ENCODE assay signal across 8 cellular contexts in the genomic region with DNA sequence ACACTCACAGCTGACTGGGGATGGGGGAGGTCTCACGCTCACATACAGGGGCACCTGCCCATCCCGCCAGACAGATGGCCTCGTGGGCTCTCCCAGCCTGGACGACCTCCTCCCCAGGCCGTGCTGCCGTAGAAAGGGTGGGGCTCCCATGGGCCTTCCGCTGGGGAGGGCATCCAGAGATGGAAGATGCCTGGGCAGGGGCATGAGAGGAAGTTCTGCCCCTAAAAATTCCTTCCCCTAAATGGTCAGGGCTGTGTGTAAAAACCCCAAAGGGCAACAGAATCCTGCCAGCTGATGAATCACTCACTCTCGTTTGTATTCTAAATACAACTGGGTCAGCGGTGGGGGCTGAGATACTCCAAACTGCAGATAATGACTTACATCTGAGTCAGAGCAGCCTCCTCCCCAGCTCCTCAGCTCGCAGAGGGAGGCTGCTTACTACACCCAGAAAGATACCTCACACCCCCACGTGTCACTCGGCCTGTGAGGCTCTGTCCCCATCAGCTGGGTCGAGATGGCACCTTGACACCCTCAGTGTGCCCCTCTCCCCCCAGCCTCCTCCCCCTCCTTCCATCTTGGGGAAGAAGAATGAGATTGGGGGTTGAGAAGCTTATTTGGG. TPM values are rescaled to one million over a fixed set of nuclear protein-coding genes. Genes with fewer than 3 reads are reported as not detected.
DNase-seq lines count a peak whose midpoint lies in the region; TF ChIP-seq lines count a peak whose summit lies in the region.

No MANE protein-coding gene starts in this region.

- no peak for TF ChIP-seq POLR2A in breast epithelium (IDR thresholded peaks at IDR 0.05)

- intact Hi-C loops in breast epithelium (cut with DNase I; ENCODE audit: low total_unique reads) = no loop called here

- H3K36me3 ChIP-seq in breast epithelium = no peaks in the 10 kb centered on the region
- H3K36me3 ChIP-seq in liver (ENCODE audit: control insufficient read depth in 4 of 4, insufficient read depth in 3 of 4, low read depth in 1 of 4, low read length in 3 of 4) = peaks cover 3 to 20% (median 7%) of the 10 kb centered on the region in 4 donors

- H3K9ac ChIP-seq in liver (ENCODE audit: low read depth in 1 of 2, low read length in 2 of 2) = no peak overlapping the region

- H3K4me1 ChIP-seq in breast epithelium = peaks cover 21 to 31% of the 10 kb centered on the region in 2 donors
- peaks cover 5 to 18% (median 14%) of the 10 kb centered on the region in 4 donors for H3K4me1 ChIP-seq in liver (ENCODE audit: control insufficient read depth in 4 of 4, insufficient read depth in 4 of 4, low read length in 3 of 4)

- TF ChIP-seq CTCF in breast epithelium (IDR thresholded peaks at IDR 0.05) (no peak), liver (IDR thresholded peaks at IDR 0.05; ENCODE audit: low read depth, low read length, missing input control) (no peak)

- DNase-seq in NOMO-1 treated with DMSO at 0.1 percent for 48 hours (lab: John Stamatoyannopoulos, UW; ENCODE audit: unreplicated experiment) (peak; percentile 26), NOMO-1 (lab: John Stamatoyannopoulos, UW; ENCODE audit: unreplicated experiment in 2 of 2) (no peak), breast epithelium (ENCODE audit: low spot score in 2 of 2) (peak in 1 of 2 donors; percentile 86), NCI-H748 treated with DMSO at 0.1 percent for 48 hours (lab: John Stamatoyannopoulos, UW) (no peak), NCI-H187 treated with DMSO at 0.1 percent for 48 hours (lab: John Stamatoyannopoulos, UW) (no peak)
- DNase-seq in activated CD4-positive, CD25-positive, alpha-beta regulatory T cell (lab: John Stamatoyannopoulos, UW) = peak; percentile 34 to 56 (median 40)
- DNase-seq in stimulated activated CD4-positive, alpha-beta T cell treated with anti-CD3 and anti-CD28 coated beads, TNF-alpha, amount 100 ng/mL, for 1 hour (ENCODE audit: low read depth in 3 of 3, low spot score in 1 of 3) = peak in 2 of 3 donors; percentile 48 to 55

- WGBS in liver = 74% methylated on average over 13 of the region's 13 CpGs

- H3K4me3 ChIP-seq in breast epithelium (peak overlapping the region in 2 of 3 donors; percentile 16 to 53), liver (ENCODE audit: low read depth in 1 of 3, low read length in 3 of 3) (no peak overlapping the region)

- H3K9me3 ChIP-seq in breast epithelium = no peaks in the 10 kb centered on the region
- H3K9me3 ChIP-seq in liver (ENCODE audit: control insufficient read depth in 4 of 4, low read length in 3 of 4) = no peaks in the 10 kb centered on the region

- TF ChIP-seq RAD21 in liver (IDR thresholded peaks at IDR 0.05) = no peak

- no peaks in the 10 kb centered on the region for H3K27me3 ChIP-seq in breast epithelium
- H3K27me3 ChIP-seq in liver (ENCODE audit: control insufficient read depth in 4 of 4, insufficient read depth in 4 of 4, low read length in 3 of 4) = no peaks in the 10 kb centered on the region

- H3K27ac ChIP-seq in breast epithelium = peak overlapping the region; percentile 83 to 91
- peak overlapping the region; percentile 20 to 39 for H3K27ac ChIP-seq in liver (ENCODE audit: low read depth in 1 of 2, low read length in 2 of 2)

TF ChIP-seq in liver, 16 proteins besides CTCF, POLR2A, EP300 and RAD21:
- peak in 1 of 2 donors; percentile 77 for TF ChIP-seq JUND (IDR thresholded peaks at IDR 0.05)
- TF ChIP-seq RXRA (IDR thresholded peaks at IDR 0.05) = no peak
- TF ChIP-seq NR2F2 (IDR thresholded peaks at IDR 0.05) = peak; percentile 12

RNA-seq across cellular contexts. Expression of gene WDR1, which starts 10.1 kb away (rescaled TPM):
- total RNA-seq in breast epithelium (100 to 1,000 TPM in 2 of 3 donors, 10 to 100 TPM in 1; 93.9 to 142 (median 127) TPM), liver (10 to 100 TPM; 60.3 to 97.4 TPM)
- 10 to 100 TPM; 31.1 to 71.1 TPM for polyA plus RNA-seq in liver

Comparison
In these comparisons a context has a peak if more than half of its experiments do, and no peak if none do; other contexts are left out.
1. DNase-seq: peak in NOMO-1 treated with DMSO at 0.1 percent for 48 hours (single experiment), activated CD4-positive, CD25-positive, alpha-beta regulatory T cell (4 of 4) and stimulated activated CD4-positive, alpha-beta T cell treated with anti-CD3 and anti-CD28 coated beads, TNF-alpha, amount 100 ng/mL, for 1 hour (2 of 3); none in NOMO-1 (0 of 2), NCI-H748 treated with DMSO at 0.1 percent for 48 hours (single experiment) and NCI-H187 treated with DMSO at 0.1 percent for 48 hours (single experiment).
2. H3K4me3 ChIP-seq: peak in breast epithelium (2 of 3); none in liver (0 of 3).